29 cellular contexts compared by ENCODE assay signal in the genomic region with DNA sequence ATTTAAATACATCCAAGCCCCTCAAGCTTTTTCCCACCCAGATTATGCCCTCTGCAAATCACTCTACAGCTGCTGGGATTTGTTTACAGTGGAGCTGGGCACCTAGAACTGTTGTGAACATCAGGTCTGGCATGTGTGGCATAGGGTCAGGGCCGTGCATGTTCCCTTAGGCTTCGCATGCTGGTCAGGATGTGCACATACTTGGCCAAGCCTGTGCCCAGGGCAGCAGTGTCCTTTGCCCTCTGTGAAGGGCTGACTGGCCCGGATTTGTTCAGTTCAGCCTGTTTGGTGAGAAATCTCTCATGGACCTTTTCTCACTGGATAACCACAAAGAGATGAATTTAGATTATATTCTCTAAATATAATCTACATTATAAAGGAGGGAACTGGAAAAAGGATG.
"Had no signal": no experiment of that assay in that cellular context is flagged by ENCODE, and none has a peak within 500 bp of the region (broad histone marks: within the 10 kb centered on the region; RNA-seq: fewer than 3 reads in every experiment).

No MANE protein-coding gene starts in this region.

- FAIRE-seq: RCC 7860 had no signal

- H3K4me2 ChIP-seq: PC-9 had no signal

- H3K9me3 ChIP-seq: MG63, SJCRH30 had no signal

- H3K27ac ChIP-seq: PC-9, RWPE1, SJCRH30, SK-N-MC had no signal

- ATAC-seq: Panc1, Right ventricle myocardium inferior, SK-N-SH treated with all-trans-retinoic acid at 6 μM for 48 hours, T-cell had no signal

- H3K4me1 ChIP-seq: SJCRH30 had no signal

- H3K36me3 ChIP-seq: MG63, SJCRH30 had no signal

- H2AFZ ChIP-seq: PC-9 had no signal

- DNase-seq: Kasumi-1, MG63, NCI-H1092, NCI-H1105, NCI-H1417 treated with DMSO at 0.1 percent for 48 hours, NCI-H1436 treated with DMSO at 0.1 percent for 48 hours, NCI-H1694 treated with DMSO at 0.1 percent for 48 hours, NCI-H187 treated with DMSO at 0.1 percent for 48 hours, NCI-H2029, NCI-H2081, NCI-H2171 treated with DMSO at 0.1 percent for 48 hours, NCI-H2227 treated with DMSO at 0.1 percent for 48 hours, NCI-H345, NCI-H446, NCI-H510A treated with DMSO at 0.1 percent for 48 hours, NCI-H524 treated with DMSO at 0.1 percent for 48 hours, NCI-H526 treated with DMSO at 0.1 percent for 48 hours, NCI-H774, PC-9, SHP77, SIG-M5, SJCRH30, T-cell had no signal

- H3K27me3 ChIP-seq: MG63, SJCRH30 had no signal

- H3K4me3 ChIP-seq: MG63, PC-9, SJCRH30, SK-N-MC had no signal
